Comparison of ENCODE assay signal across 9 cellular contexts in genomic region chr3:128607710-128608048, GRCh38. TPM values are rescaled to one million over a fixed set of nuclear protein-coding genes. Genes with fewer than 3 reads are reported as not detected.
DNase-seq lines count a peak whose midpoint lies in the region; ATAC-seq, FAIRE-seq and TF ChIP-seq lines count a peak whose summit lies in the region.
"Had no signal": no experiment of that assay in that cellular context is flagged by ENCODE, and none has a peak within 500 bp of the region (broad histone marks: within the 10 kb centered on the region; RNA-seq: fewer than 3 reads in every experiment).

No MANE protein-coding gene starts in this region.

- intact Hi-C loops in ascending aorta (cut with DNase I), result loop anchor here (1.0 to 5.0 kb wide), 5 partner anchors 120 to 532 kb away; no protein-coding TSS in a partner anchor
- intact Hi-C loops in right cardiac atrium (cut with DNase I), result loop anchor here in 2 of 4 donors (5.0 to 10.0 kb wide), 3 partner anchors 180 to 435 kb away; no protein-coding TSS in a partner anchor
- intact Hi-C loops in prostate gland (cut with DNase I), result loop anchor here (5.0 to 10.0 kb wide), 4 partner anchors 110 to 1033 kb away; no protein-coding TSS in a partner anchor

- DNase-seq in BJ (ENCODE audit: low read depth) (no peak), ascending aorta (ENCODE audit: low spot score in 2 of 2) (no peak), right cardiac atrium (peak in 2 of 3 donors; percentile 33 to 77), prostate gland (ENCODE audit: low spot score) (no peak), RCC 7860 (ENCODE audit: low spot score) (no peak), EL (no peak)
- no peak for DNase-seq in activated naive CD8-positive, alpha-beta T cell treated with anti-CD3 and anti-CD28 coated beads, Interleukin-2, amount 50 U/mL, for 24 hours
- no peak for DNase-seq in effector memory CD8-positive, alpha-beta T cell
- DNase-seq: NCI-H1417 treated with DMSO at 0.1 percent for 48 hours had no signal

- H3K27ac Mint-ChIP-seq in activated naive CD8-positive, alpha-beta T cell treated with anti-CD3 and anti-CD28 coated beads, Interleukin-2, amount 50 U/mL, for 24 hours, result no peak overlapping the region
- no peak overlapping the region for H3K27ac Mint-ChIP-seq in effector memory CD8-positive, alpha-beta T cell

- H3K4me1 Mint-ChIP-seq in activated naive CD8-positive, alpha-beta T cell treated with anti-CD3 and anti-CD28 coated beads, Interleukin-2, amount 50 U/mL, for 24 hours, result no peaks in the 10 kb centered on the region
- H3K4me1 Mint-ChIP-seq in effector memory CD8-positive, alpha-beta T cell (ENCODE audit: low read depth in 2 of 2), result peaks cover 2 to 4% of the 10 kb centered on the region in 2 donors

- H3K36me3 ChIP-seq in BJ (ENCODE audit: control insufficient read depth, insufficient read depth, low read length) (no peaks in the 10 kb centered on the region), ascending aorta (no peaks in the 10 kb centered on the region), prostate gland (no peaks in the 10 kb centered on the region)

- H3K36me3 Mint-ChIP-seq in activated naive CD8-positive, alpha-beta T cell treated with anti-CD3 and anti-CD28 coated beads, Interleukin-2, amount 50 U/mL, for 24 hours (ENCODE audit: low read depth), result no peaks in the 10 kb centered on the region
- peaks cover 4% of the 10 kb centered on the region for H3K36me3 Mint-ChIP-seq in effector memory CD8-positive, alpha-beta T cell (ENCODE audit: insufficient read depth)

- no peak for TF ChIP-seq POLR2A in prostate gland (IDR thresholded peaks at IDR 0.05)

- H3K9me3 Mint-ChIP-seq in activated naive CD8-positive, alpha-beta T cell treated with anti-CD3 and anti-CD28 coated beads, Interleukin-2, amount 50 U/mL, for 24 hours, result no peaks in the 10 kb centered on the region
- H3K9me3 Mint-ChIP-seq in effector memory CD8-positive, alpha-beta T cell, result no peaks in the 10 kb centered on the region

- no peak for TF ChIP-seq CTCF in BJ (IDR thresholded peaks at IDR 0.05; ENCODE audit: insufficient read depth, low read depth, low read length)
- TF ChIP-seq CTCF in ascending aorta (IDR thresholded peaks at IDR 0.05), result no peak
- TF ChIP-seq CTCF in prostate gland (IDR thresholded peaks at IDR 0.05), result no peak

- peak overlapping the region; percentile 66 to 78 for H3K27ac ChIP-seq in ascending aorta
- H3K27ac ChIP-seq in right cardiac atrium (ENCODE audit: low read length), result peak overlapping the region; percentile 1
- H3K27ac ChIP-seq in prostate gland, result peak overlapping the region; percentile 53 to 76

- peaks cover 3% of the 10 kb centered on the region for H3K27me3 Mint-ChIP-seq in activated naive CD8-positive, alpha-beta T cell treated with anti-CD3 and anti-CD28 coated beads, Interleukin-2, amount 50 U/mL, for 24 hours
- H3K27me3 Mint-ChIP-seq in effector memory CD8-positive, alpha-beta T cell, result no peaks in the 10 kb centered on the region

- no peaks in the 10 kb centered on the region for H3K27me3 ChIP-seq in BJ (ENCODE audit: control insufficient read depth, insufficient read depth, low read length)
- H3K27me3 ChIP-seq in ascending aorta, result no peaks in the 10 kb centered on the region
- no peaks in the 10 kb centered on the region for H3K27me3 ChIP-seq in right cardiac atrium (ENCODE audit: control insufficient read depth, insufficient read depth)
- H3K27me3 ChIP-seq in prostate gland (replicated peaks; ENCODE audit: insufficient read depth), result no peaks in the 10 kb centered on the region

- H3K4me1 ChIP-seq in ascending aorta (peaks cover 3 to 5% of the 10 kb centered on the region in 2 donors), right cardiac atrium (ENCODE audit: control insufficient read depth, insufficient read depth, low read length) (no peaks in the 10 kb centered on the region), prostate gland (replicated peaks) (no peaks in the 10 kb centered on the region)

- H3K4me3 ChIP-seq in BJ (ENCODE audit: low read depth, low read length) (peak overlapping the region; percentile 50; the same call in 1 of the 2 replicates), ascending aorta (peak overlapping the region; percentile 51 to 74), right cardiac atrium (ENCODE audit: low read length) (peak overlapping the region; percentile 27), prostate gland (peak overlapping the region; percentile 39 to 49)

- ATAC-seq in right cardiac atrium, result peak; percentile 44 to 45
- no peak for ATAC-seq in activated naive CD8-positive, alpha-beta T cell treated with anti-CD3 and anti-CD28 coated beads, Interleukin-2, amount 50 U/mL, for 24 hours
- ATAC-seq in effector memory CD8-positive, alpha-beta T cell (replicated peaks), result no peak

- H3K4me3 Mint-ChIP-seq in activated naive CD8-positive, alpha-beta T cell treated with anti-CD3 and anti-CD28 coated beads, Interleukin-2, amount 50 U/mL, for 24 hours, result no peak overlapping the region
- peak overlapping the region in 1 of 2 donors; percentile 30 for H3K4me3 Mint-ChIP-seq in effector memory CD8-positive, alpha-beta T cell

- 40% methylated on average over 12 of the region's 12 CpGs for whole genome bisulfite sequencing in right cardiac atrium
- WGBS in prostate gland, result 52% methylated on average over 12 of the region's 12 CpGs

- CTCF ChIA-PET in BJ (lab: Yijun Ruan, JAX), result interaction anchor here (0.6 to 6.1 kb wide), 39 partner anchors 9 to 955 kb away, joined by 3 to 85 read pairs (median 5); no protein-coding TSS in a partner anchor

- FAIRE-seq in RCC 7860 (lab: Jason Lieb, UNC), result no peak

- no peaks in the 10 kb centered on the region for H3K9me3 ChIP-seq in ascending aorta
- H3K9me3 ChIP-seq in right cardiac atrium (ENCODE audit: control insufficient read depth, low read length), result no peaks in the 10 kb centered on the region
- no peaks in the 10 kb centered on the region for H3K9me3 ChIP-seq in prostate gland

- POLR2A ChIA-PET in BJ (lab: Charles Lee), result no interaction called here

RNA-seq across cellular contexts. Expression of gene RPN1, which starts 42.9 kb away (rescaled TPM):
- polyA plus RNA-seq in BJ (2011; rRNA removed), result 370 and 463 TPM in 2 replicates
- 304 and 491 TPM in 2 replicates for polyA minus RNA-seq in BJ (2011; rRNA and poly(A)+ RNA removed)
- total RNA-seq in ascending aorta, result 226 TPM
- total RNA-seq in right cardiac atrium, result 100 to 1,000 TPM in 3 of 4 donors, 10 to 100 TPM in 1; 85.1 to 164 (median 120) TPM
- 96.5 TPM for polyA plus RNA-seq in right cardiac atrium
- 100 to 1,000 TPM; 291 to 359 TPM for total RNA-seq in prostate gland

Comparison
In these comparisons a context has a peak if more than half of its experiments do, and no peak if none do; other contexts are left out.
1. DNase-seq: peak in right cardiac atrium (2 of 3); none in BJ (single experiment), ascending aorta (0 of 2), prostate gland (single experiment), RCC 7860 (single experiment), activated naive CD8-positive, alpha-beta T cell treated with anti-CD3 and anti-CD28 coated beads, Interleukin-2, amount 50 U/mL, for 24 hours (single experiment), EL (single experiment) and effector memory CD8-positive, alpha-beta T cell (0 of 3).
2. H3K27ac ChIP-seq: peak in every context shown above with its lines; median percentile 72 in ascending aorta; 64 in prostate gland; 1 in right cardiac atrium.
3. ATAC-seq: peak in right cardiac atrium (2 of 2); none in activated naive CD8-positive, alpha-beta T cell treated with anti-CD3 and anti-CD28 coated beads, Interleukin-2, amount 50 U/mL, for 24 hours (single experiment) and effector memory CD8-positive, alpha-beta T cell (single experiment).
4. Peak in every context shown above with its lines, with median percentiles within 50 percentile points of each other: H3K4me3 ChIP-seq.